Comparison of ENCODE assay signal across 19 cellular contexts in genomic region chr3:138452491-138452890, GRCh38. TPM values are rescaled to one million over a fixed set of nuclear protein-coding genes. Genes with fewer than 3 reads are reported as not detected.
DNase-seq lines count a peak whose midpoint lies in the region; ATAC-seq and TF ChIP-seq lines count a peak whose summit lies in the region.
"Had no signal": no experiment of that assay in that cellular context is flagged by ENCODE, and none has a peak within 500 bp of the region (broad histone marks: within the 10 kb centered on the region; RNA-seq: fewer than 3 reads in every experiment).

No MANE protein-coding gene starts in this region.

- 58% methylated on average over 6 of the region's 6 CpGs for WGBS in right cardiac atrium

- H3K4me1 ChIP-seq in right cardiac atrium (ENCODE audit: control insufficient read depth, insufficient read depth, low read length), result no peaks in the 10 kb centered on the region
- H3K4me1 ChIP-seq: BLaER1 had no signal

- H3K27ac ChIP-seq in right cardiac atrium (ENCODE audit: low read length), result no peak overlapping the region
- H3K27ac ChIP-seq: BLaER1 had no signal

- intact Hi-C loops in cardiac septum (cut with DNase I), result no loop called here
- intact Hi-C loops in right cardiac atrium (cut with DNase I), result no loop called here

- no peak for ATAC-seq in right cardiac atrium
- no peak for ATAC-seq in GM18861 (IDR thresholded peaks at IDR 0.05; ENCODE audit: unreplicated experiment)
- no peak for ATAC-seq in HG02571 (IDR thresholded peaks at IDR 0.05; ENCODE audit: unreplicated experiment)
- ATAC-seq in HG02763 (IDR thresholded peaks at IDR 0.05; ENCODE audit: unreplicated experiment), result no peak

- no peaks in the 10 kb centered on the region for H3K9me3 ChIP-seq in right cardiac atrium (ENCODE audit: control insufficient read depth, low read length)
- H3K9me3 ChIP-seq: BLaER1 had no signal

- TF ChIP-seq CTCF in epithelial cell of esophagus (IDR thresholded peaks at IDR 0.05; ENCODE audit: insufficient read depth, low read depth, low read length, missing control alignments), result no peak

- H3K4me3 ChIP-seq in right cardiac atrium (ENCODE audit: low read length) (no peak overlapping the region), epithelial cell of esophagus (ENCODE audit: low read length) (no peak overlapping the region)
- H3K4me3 ChIP-seq: BLaER1 had no signal

- DNase-seq in cardiac septum (ENCODE audit: low spot score), result peak; percentile 19
- no peak for DNase-seq in right cardiac atrium
- peak; percentile 22 for DNase-seq in epithelial cell of esophagus (ENCODE audit: low read depth)
- DNase-seq in mesenteric fat pad (ENCODE audit: low spot score), result peak; percentile 12
- DNase-seq in putamen (ENCODE audit: low spot score), result no peak
- DNase-seq: CD8-positive, alpha-beta memory T cell; DND-41; GF-D8; KBM-7; NCI-H1048; NCI-H1436 treated with DMSO at 0.1 percent for 48 hours; NCI-H2081 treated with DMSO at 0.1 percent for 48 hours; NCI-H510A; NCI-H774; RPMI8226 had no signal

- H3K27me3 ChIP-seq in right cardiac atrium (ENCODE audit: control insufficient read depth, insufficient read depth), result no peaks in the 10 kb centered on the region
- H3K27me3 ChIP-seq: BLaER1 had no signal

RNA-seq across cellular contexts. Expression of gene ESYT3, which starts 18.1 kb away (rescaled TPM):
- total RNA-seq in cardiac septum, result 2.4 TPM
- 1 to 10 TPM; 1.2 to 2.4 (median 1.6) TPM for total RNA-seq in right cardiac atrium
- 0.66 TPM for polyA plus RNA-seq in right cardiac atrium
- 0.19 TPM for total RNA-seq in mesenteric fat pad
- polyA plus RNA-seq: CD8-positive, alpha-beta memory T cell had no signal

Comparison
In these comparisons a context has a peak if more than half of its experiments do, and no peak if none do; other contexts are left out.
1. DNase-seq: peak in cardiac septum (single experiment), epithelial cell of esophagus (single experiment) and mesenteric fat pad (single experiment); none in right cardiac atrium (0 of 3) and putamen (single experiment).